Comparison of ENCODE assay signal across 1 cellular context in the genomic region with DNA sequence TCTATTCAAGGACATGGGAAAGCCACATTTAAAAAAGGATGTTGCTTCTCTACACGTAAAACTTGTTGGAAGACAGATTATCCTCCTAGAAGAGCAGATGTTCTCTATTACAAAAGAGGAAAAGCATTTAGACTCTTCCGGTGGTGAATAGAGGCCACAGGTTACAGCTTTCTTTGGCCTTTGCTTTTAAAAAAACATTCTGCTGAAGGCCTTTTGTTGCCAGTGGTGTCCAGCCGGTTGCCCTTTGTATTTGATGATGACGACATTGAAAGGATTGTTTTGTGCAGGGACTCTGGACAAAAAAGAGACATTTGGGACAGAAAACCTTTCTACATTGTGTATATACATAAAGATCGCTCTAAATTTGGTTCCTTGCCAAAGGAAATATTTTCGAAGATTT.
TF ChIP-seq lines count a peak whose summit lies in the region.

No MANE protein-coding gene starts in this region.

TF ChIP-seq in HepG2, 621 proteins besides CTCF, POLR2A, EP300 and RAD21 (continued from another document and continues in another):
- TF ChIP-seq AGO1 (IDR thresholded peaks at IDR 0.05; ENCODE audit: low read depth, low read length, poor library complexity, severe bottlenecking): no peak
- TF ChIP-seq BRCA1 (CRISPR knock-in tag; IDR thresholded peaks at IDR 0.05): no peak
- TF ChIP-seq ZNF432 (CRISPR knock-in tag; IDR thresholded peaks at IDR 0.05; ENCODE audit: borderline replicate concordance): no peak
- TF ChIP-seq ZNF598 (CRISPR knock-in tag; IDR thresholded peaks at IDR 0.05; ENCODE audit: borderline replicate concordance): no peak
- no peak for TF ChIP-seq PLRG1 (conservative IDR thresholded peaks at IDR 0.05)
- TF ChIP-seq RXRA (CRISPR knock-in tag; IDR thresholded peaks at IDR 0.05): no peak; the same call in 1 of the 2 replicates
- TF ChIP-seq NFE2L1 (CRISPR knock-in tag; IDR thresholded peaks at IDR 0.05; ENCODE audit: borderline replicate concordance): no peak
- no peak for TF ChIP-seq ZNF75D (CRISPR knock-in tag; IDR thresholded peaks at IDR 0.05; ENCODE audit: borderline replicate concordance)
- peak; percentile 75 for TF ChIP-seq MED1 (CRISPR knock-in tag; IDR thresholded peaks at IDR 0.05)
- TF ChIP-seq SP2 (CRISPR knock-in tag; IDR thresholded peaks at IDR 0.05): no peak
- TF ChIP-seq AKAP8 (CRISPR knock-in tag; IDR thresholded peaks at IDR 0.05): no peak
- no peak for TF ChIP-seq GATAD2A (CRISPR knock-in tag; IDR thresholded peaks at IDR 0.05)
- TF ChIP-seq ZNF816 (CRISPR knock-in tag; IDR thresholded peaks at IDR 0.05; ENCODE audit: borderline replicate concordance): no peak
- no peak for TF ChIP-seq ELF1 (CRISPR knock-in tag; IDR thresholded peaks at IDR 0.05)
- TF ChIP-seq, protein P1, sequence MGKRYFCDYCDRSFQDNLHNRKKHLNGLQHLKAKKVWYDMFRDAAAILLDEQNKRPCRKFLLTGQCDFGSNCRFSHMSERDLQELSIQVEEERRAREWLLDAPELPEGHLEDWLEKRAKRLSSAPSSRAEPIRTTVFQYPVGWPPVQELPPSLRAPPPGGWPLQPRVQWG (CRISPR knock-in tag; IDR thresholded peaks at IDR 0.05; ENCODE audit: borderline replicate concordance, low read depth): no peak
- TF ChIP-seq, protein P2, sequence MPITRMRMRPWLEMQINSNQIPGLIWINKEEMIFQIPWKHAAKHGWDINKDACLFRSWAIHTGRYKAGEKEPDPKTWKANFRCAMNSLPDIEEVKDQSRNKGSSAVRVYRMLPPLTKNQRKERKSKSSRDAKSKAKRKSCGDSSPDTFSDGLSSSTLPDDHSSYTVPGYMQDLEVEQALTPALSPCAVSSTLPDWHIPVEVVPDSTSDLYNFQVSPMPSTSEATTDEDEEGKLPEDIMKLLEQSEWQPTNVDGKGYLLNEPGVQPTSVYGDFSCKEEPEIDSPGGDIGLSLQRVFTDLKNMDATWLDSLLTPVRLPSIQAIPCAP (CRISPR knock-in tag; IDR thresholded peaks at IDR 0.05; ENCODE audit: low read depth): no peak
- peak; percentile 83; the same call in 1 of the 2 replicates for TF ChIP-seq ETV5 (CRISPR knock-in tag; IDR thresholded peaks at IDR 0.05; ENCODE audit: borderline replicate concordance)
- no peak for TF ChIP-seq KLF12 (CRISPR knock-in tag; IDR thresholded peaks at IDR 0.05; ENCODE audit: borderline replicate concordance)
- peak; percentile 78; the same call in 1 of the 2 replicates for TF ChIP-seq ARID5B (CRISPR knock-in tag; IDR thresholded peaks at IDR 0.05)
- no peak for TF ChIP-seq ZNF644 (CRISPR knock-in tag; IDR thresholded peaks at IDR 0.05; ENCODE audit: low read depth)
- TF ChIP-seq, protein P3, sequence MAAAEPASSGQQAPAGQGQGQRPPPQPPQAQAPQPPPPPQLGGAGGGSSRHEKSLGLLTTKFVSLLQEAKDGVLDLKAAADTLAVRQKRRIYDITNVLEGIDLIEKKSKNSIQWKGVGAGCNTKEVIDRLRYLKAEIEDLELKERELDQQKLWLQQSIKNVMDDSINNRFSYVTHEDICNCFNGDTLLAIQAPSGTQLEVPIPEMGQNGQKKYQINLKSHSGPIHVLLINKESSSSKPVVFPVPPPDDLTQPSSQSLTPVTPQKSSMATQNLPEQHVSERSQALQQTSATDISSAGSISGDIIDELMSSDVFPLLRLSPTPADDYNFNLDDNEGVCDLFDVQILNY (CRISPR knock-in tag; conservative IDR thresholded peaks at IDR 0.05): no peak
- TF ChIP-seq, protein P4, sequence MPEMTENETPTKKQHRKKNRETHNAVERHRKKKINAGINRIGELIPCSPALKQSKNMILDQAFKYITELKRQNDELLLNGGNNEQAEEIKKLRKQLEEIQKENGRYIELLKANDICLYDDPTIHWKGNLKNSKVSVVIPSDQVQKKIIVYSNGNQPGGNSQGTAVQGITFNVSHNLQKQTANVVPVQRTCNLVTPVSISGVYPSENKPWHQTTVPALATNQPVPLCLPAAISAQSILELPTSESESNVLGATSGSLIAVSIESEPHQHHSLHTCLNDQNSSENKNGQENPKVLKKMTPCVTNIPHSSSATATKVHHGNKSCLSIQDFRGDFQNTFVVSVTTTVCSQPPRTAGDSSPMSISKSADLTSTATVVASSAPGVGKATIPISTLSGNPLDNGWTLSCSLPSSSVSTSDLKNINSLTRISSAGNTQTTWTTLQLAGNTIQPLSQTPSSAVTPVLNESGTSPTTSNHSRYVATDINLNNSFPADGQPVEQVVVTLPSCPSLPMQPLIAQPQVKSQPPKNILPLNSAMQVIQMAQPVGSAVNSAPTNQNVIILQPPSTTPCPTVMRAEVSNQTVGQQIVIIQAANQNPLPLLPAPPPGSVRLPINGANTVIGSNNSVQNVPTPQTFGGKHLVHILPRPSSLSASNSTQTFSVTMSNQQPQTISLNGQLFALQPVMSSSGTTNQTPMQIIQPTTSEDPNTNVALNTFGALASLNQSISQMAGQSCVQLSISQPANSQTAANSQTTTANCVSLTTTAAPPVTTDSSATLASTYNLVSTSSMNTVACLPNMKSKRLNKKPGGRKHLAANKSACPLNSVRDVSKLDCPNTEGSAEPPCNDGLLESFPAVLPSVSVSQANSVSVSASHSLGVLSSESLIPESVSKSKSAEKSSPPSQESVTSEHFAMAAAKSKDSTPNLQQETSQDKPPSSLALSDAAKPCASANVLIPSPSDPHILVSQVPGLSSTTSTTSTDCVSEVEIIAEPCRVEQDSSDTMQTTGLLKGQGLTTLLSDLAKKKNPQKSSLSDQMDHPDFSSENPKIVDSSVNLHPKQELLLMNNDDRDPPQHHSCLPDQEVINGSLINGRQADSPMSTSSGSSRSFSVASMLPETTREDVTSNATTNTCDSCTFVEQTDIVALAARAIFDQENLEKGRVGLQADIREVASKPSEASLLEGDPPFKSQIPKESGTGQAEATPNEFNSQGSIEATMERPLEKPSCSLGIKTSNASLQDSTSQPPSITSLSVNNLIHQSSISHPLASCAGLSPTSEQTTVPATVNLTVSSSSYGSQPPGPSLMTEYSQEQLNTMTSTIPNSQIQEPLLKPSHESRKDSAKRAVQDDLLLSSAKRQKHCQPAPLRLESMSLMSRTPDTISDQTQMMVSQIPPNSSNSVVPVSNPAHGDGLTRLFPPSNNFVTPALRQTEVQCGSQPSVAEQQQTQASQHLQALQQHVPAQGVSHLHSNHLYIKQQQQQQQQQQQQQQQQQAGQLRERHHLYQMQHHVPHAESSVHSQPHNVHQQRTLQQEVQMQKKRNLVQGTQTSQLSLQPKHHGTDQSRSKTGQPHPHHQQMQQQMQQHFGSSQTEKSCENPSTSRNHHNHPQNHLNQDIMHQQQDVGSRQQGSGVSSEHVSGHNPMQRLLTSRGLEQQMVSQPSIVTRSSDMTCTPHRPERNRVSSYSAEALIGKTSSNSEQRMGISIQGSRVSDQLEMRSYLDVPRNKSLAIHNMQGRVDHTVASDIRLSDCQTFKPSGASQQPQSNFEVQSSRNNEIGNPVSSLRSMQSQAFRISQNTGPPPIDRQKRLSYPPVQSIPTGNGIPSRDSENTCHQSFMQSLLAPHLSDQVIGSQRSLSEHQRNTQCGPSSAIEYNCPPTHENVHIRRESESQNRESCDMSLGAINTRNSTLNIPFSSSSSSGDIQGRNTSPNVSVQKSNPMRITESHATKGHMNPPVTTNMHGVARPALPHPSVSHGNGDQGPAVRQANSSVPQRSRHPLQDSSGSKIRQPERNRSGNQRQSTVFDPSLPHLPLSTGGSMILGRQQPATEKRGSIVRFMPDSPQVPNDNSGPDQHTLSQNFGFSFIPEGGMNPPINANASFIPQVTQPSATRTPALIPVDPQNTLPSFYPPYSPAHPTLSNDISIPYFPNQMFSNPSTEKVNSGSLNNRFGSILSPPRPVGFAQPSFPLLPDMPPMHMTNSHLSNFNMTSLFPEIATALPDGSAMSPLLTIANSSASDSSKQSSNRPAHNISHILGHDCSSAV (CRISPR knock-in tag; IDR thresholded peaks at IDR 0.05; ENCODE audit: borderline replicate concordance): no peak
- TF ChIP-seq MTF1 (CRISPR knock-in tag; IDR thresholded peaks at IDR 0.05): no peak
- TF ChIP-seq MXD4 (CRISPR knock-in tag; IDR thresholded peaks at IDR 0.05): no peak
- TF ChIP-seq ZNF136 (CRISPR knock-in tag; IDR thresholded peaks at IDR 0.05; ENCODE audit: low read depth): no peak
- no peak for TF ChIP-seq CBX2 (IDR thresholded peaks at IDR 0.05; ENCODE audit: low read depth, low read length)
- no peak for TF ChIP-seq CBX2 (CRISPR knock-in tag; IDR thresholded peaks at IDR 0.05; ENCODE audit: low read depth)
- TF ChIP-seq PCBP2 (optimal IDR thresholded peaks at IDR 0.05; ENCODE audit: low read depth, low read length, poor library complexity, severe bottlenecking): no peak
- no peak for TF ChIP-seq REXO4 (CRISPR knock-in tag; IDR thresholded peaks at IDR 0.05; ENCODE audit: borderline replicate concordance)
- TF ChIP-seq RBM22 (optimal IDR thresholded peaks at IDR 0.05; ENCODE audit: low read length): no peak
- TF ChIP-seq ZNF572 (CRISPR knock-in tag; IDR thresholded peaks at IDR 0.05): no peak
- TF ChIP-seq ZNF275 (CRISPR knock-in tag; IDR thresholded peaks at IDR 0.05; ENCODE audit: borderline replicate concordance): no peak
- no peak for TF ChIP-seq SALL2 (CRISPR knock-in tag; IDR thresholded peaks at IDR 0.05)
- TF ChIP-seq, protein P5, sequence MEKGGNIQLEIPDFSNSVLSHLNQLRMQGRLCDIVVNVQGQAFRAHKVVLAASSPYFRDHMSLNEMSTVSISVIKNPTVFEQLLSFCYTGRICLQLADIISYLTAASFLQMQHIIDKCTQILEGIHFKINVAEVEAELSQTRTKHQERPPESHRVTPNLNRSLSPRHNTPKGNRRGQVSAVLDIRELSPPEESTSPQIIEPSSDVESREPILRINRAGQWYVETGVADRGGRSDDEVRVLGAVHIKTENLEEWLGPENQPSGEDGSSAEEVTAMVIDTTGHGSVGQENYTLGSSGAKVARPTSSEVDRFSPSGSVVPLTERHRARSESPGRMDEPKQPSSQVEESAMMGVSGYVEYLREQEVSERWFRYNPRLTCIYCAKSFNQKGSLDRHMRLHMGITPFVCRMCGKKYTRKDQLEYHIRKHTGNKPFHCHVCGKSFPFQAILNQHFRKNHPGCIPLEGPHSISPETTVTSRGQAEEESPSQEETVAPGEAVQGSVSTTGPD (CRISPR knock-in tag; IDR thresholded peaks at IDR 0.05): no peak
- TF ChIP-seq ZNF567 (CRISPR knock-in tag; IDR thresholded peaks at IDR 0.05; ENCODE audit: borderline replicate concordance): no peak
- TF ChIP-seq ZNF720 (CRISPR knock-in tag; IDR thresholded peaks at IDR 0.05): no peak
- no peak for TF ChIP-seq PHF21A (CRISPR knock-in tag; IDR thresholded peaks at IDR 0.05)
- TF ChIP-seq KDM5B (CRISPR knock-in tag; IDR thresholded peaks at IDR 0.05; ENCODE audit: borderline replicate concordance): no peak
- no peak for TF ChIP-seq ZNF264 (CRISPR knock-in tag; IDR thresholded peaks at IDR 0.05)
- TF ChIP-seq ZNF558 (CRISPR knock-in tag; IDR thresholded peaks at IDR 0.05; ENCODE audit: borderline replicate concordance): no peak
- no peak for TF ChIP-seq SATB2 (CRISPR knock-in tag; IDR thresholded peaks at IDR 0.05)
- TF ChIP-seq CEBPG (CRISPR knock-in tag; IDR thresholded peaks at IDR 0.05): peak; percentile 33; the same call in 1 of the 2 replicates
- no peak for TF ChIP-seq U2AF2 (IDR thresholded peaks at IDR 0.05; ENCODE audit: low read depth, low read length)
- TF ChIP-seq HOXA5 (CRISPR knock-in tag; IDR thresholded peaks at IDR 0.05): no peak
- no peak for TF ChIP-seq MAF1 (CRISPR knock-in tag; IDR thresholded peaks at IDR 0.05; ENCODE audit: borderline replicate concordance)
- no peak for TF ChIP-seq ATF6 (CRISPR knock-in tag; conservative IDR thresholded peaks at IDR 0.05)
- TF ChIP-seq SCMH1 (CRISPR knock-in tag; IDR thresholded peaks at IDR 0.05; ENCODE audit: borderline replicate concordance): no peak
- TF ChIP-seq PAX8 (CRISPR knock-in tag; IDR thresholded peaks at IDR 0.05; ENCODE audit: borderline replicate concordance): no peak
- TF ChIP-seq ZNF546 (CRISPR knock-in tag; conservative IDR thresholded peaks at IDR 0.05): no peak
